ENCODE assay signal across 22 cellular contexts in genomic region chr14:24284501-24285035, GRCh38. TPM values are rescaled to one million over a fixed set of nuclear protein-coding genes. Genes with fewer than 3 reads are reported as not detected.
DNase-seq lines count a peak whose midpoint lies in the region; ATAC-seq and TF ChIP-seq lines count a peak whose summit lies in the region.
"Had no signal": no experiment of that assay in that cellular context is flagged by ENCODE, and none has a peak within 500 bp of the region (broad histone marks: within the 10 kb centered on the region; RNA-seq: fewer than 3 reads in every experiment).

No MANE protein-coding gene starts in this region.

- H3K9me3 Mint-ChIP-seq in activated naive CD8-positive, alpha-beta T cell treated with anti-CD3 and anti-CD28 coated beads for 36 hours, result no peaks in the 10 kb centered on the region

- H3K79me2 ChIP-seq in smooth muscle cell (ENCODE audit: low read depth), result no peaks in the 10 kb centered on the region

- no peak overlapping the region for H3K9ac ChIP-seq in smooth muscle cell (ENCODE audit: low read depth)
- H3K9ac ChIP-seq: GM23248 had no signal

- no peaks in the 10 kb centered on the region for H3F3A ChIP-seq in smooth muscle cell (ENCODE audit: low read depth)

- no peak overlapping the region for H3K4me2 ChIP-seq in smooth muscle cell
- H3K4me2 ChIP-seq: A549, PC-9 had no signal

- no peak overlapping the region for H3K4me3 ChIP-seq in smooth muscle cell
- H3K4me3 ChIP-seq: A549, GM23248, PC-9, SJCRH30 had no signal

- TF ChIP-seq CTCF in RWPE1 (conservative IDR thresholded peaks at IDR 0.05; ENCODE audit: low read depth), result no peak
- no peak for TF ChIP-seq CTCF in smooth muscle cell (IDR thresholded peaks at IDR 0.05; ENCODE audit: borderline replicate concordance, insufficient read depth, poor library complexity, severe bottlenecking)

- no peak overlapping the region for H2AFZ ChIP-seq in smooth muscle cell (ENCODE audit: low read depth)
- H2AFZ ChIP-seq: GM23248, PC-9 had no signal

- peaks cover 29% of the 10 kb centered on the region for H3K4me1 Mint-ChIP-seq in activated naive CD8-positive, alpha-beta T cell treated with anti-CD3 and anti-CD28 coated beads for 36 hours

- WGBS in smooth muscle cell (ENCODE audit: low lambda C conversion rate), result 94% methylated on average over 9 of the region's 11 CpGs

- no peak for ATAC-seq in GM19452 (IDR thresholded peaks at IDR 0.05; ENCODE audit: unreplicated experiment)

- no peak overlapping the region for H3K4me3 Mint-ChIP-seq in activated naive CD8-positive, alpha-beta T cell treated with anti-CD3 and anti-CD28 coated beads for 36 hours
- H3K4me3 Mint-ChIP-seq: B cell, CD14-positive monocyte had no signal

- H3K36me3 Mint-ChIP-seq in activated naive CD8-positive, alpha-beta T cell treated with anti-CD3 and anti-CD28 coated beads for 36 hours, result peaks cover 8% of the 10 kb centered on the region

- H3K36me3 ChIP-seq in smooth muscle cell (ENCODE audit: low read depth), result no peaks in the 10 kb centered on the region
- H3K36me3 ChIP-seq: SJCRH30 had no signal

- H3K4me1 ChIP-seq in smooth muscle cell (ENCODE audit: low read depth), result no peaks in the 10 kb centered on the region
- H3K4me1 ChIP-seq: A549, SJCRH30 had no signal

- H3K27ac Mint-ChIP-seq in activated naive CD8-positive, alpha-beta T cell treated with anti-CD3 and anti-CD28 coated beads for 36 hours, result no peak overlapping the region
- H3K27ac Mint-ChIP-seq: B cell had no signal

- CTCF ChIA-PET in RWPE1 (lab: Yijun Ruan, JAX), result interaction anchor here (0.6 to 1.4 kb wide), 2 partner anchors 40 to 42 kb away, joined by 3 read pairs; partner anchors contain the start of gene TINF2

- no peaks in the 10 kb centered on the region for H3K9me3 ChIP-seq in smooth muscle cell (replicated peaks; ENCODE audit: low read depth)
- H3K9me3 ChIP-seq: A549, SJCRH30 had no signal

- no peaks in the 10 kb centered on the region for H3K27me3 ChIP-seq in smooth muscle cell (ENCODE audit: low read depth)
- H3K27me3 ChIP-seq: SJCRH30 had no signal

- H3K27ac ChIP-seq in RWPE1 (peak overlapping the region; percentile 71), epithelial cell of prostate (peak overlapping the region; percentile 67), smooth muscle cell (ENCODE audit: low read depth) (peak overlapping the region; percentile 22)
- H3K27ac ChIP-seq: A549, GM23248, PC-9, SJCRH30 had no signal

- H4K20me1 ChIP-seq in smooth muscle cell (ENCODE audit: low read depth), result no peaks in the 10 kb centered on the region

- POLR2A ChIA-PET in RWPE1 (lab: Yijun Ruan, JAX; ENCODE audit: low non-redundant PET), result interaction anchor here (1.0 to 1.2 kb wide), 2 partner anchors 11 to 14 kb away, joined by 3 read pairs; no protein-coding TSS in a partner anchor

- DNase-seq in NCI-H1694 (lab: John Stamatoyannopoulos, UW) (peak; percentile 48), RWPE1 (ENCODE audit: low spot score) (no peak), epithelial cell of prostate (ENCODE audit: low read depth, low spot score) (no peak), smooth muscle cell (lab: John Stamatoyannopoulos, UW; ENCODE audit: unreplicated experiment) (no peak), NCI-H1436 (lab: John Stamatoyannopoulos, UW) (no peak)
- no peak for DNase-seq in activated naive CD8-positive, alpha-beta T cell treated with anti-CD3 and anti-CD28 coated beads for 36 hours
- DNase-seq: HCEC 1CT, Karpas-422, MV-4-11, NCI-H1105 treated with DMSO at 0.1 percent for 48 hours, NCI-H187, NCI-H2227 treated with DMSO at 0.1 percent for 48 hours, NCI-H510A treated with DMSO at 0.1 percent for 48 hours, NCI-H748 treated with DMSO at 0.1 percent for 48 hours, PC-9, SJCRH30 had no signal

- no peaks in the 10 kb centered on the region for H3K27me3 Mint-ChIP-seq in activated naive CD8-positive, alpha-beta T cell treated with anti-CD3 and anti-CD28 coated beads for 36 hours
- H3K27me3 Mint-ChIP-seq: B cell had no signal

RNA-seq across cellular contexts. Expression of gene RABGGTA, which starts 13.2 kb away (rescaled TPM):
- total RNA-seq in smooth muscle cell, result 15.4 and 18.5 TPM in 2 replicates
- polyA plus RNA-seq in smooth muscle cell, result 33.4 and 38.2 TPM in 2 replicates
- total RNA-seq in activated naive CD8-positive, alpha-beta T cell treated with anti-CD3 and anti-CD28 coated beads for 36 hours, result 10 to 100 TPM; 34.5 to 36.1 TPM

RNA-seq across cellular contexts. Expression of gene DHRS1, which starts 15.0 kb away (rescaled TPM):
- 22.5 and 23.3 TPM in 2 replicates for total RNA-seq in smooth muscle cell
- 25.2 and 27.4 TPM in 2 replicates for polyA plus RNA-seq in smooth muscle cell
- 1 to 10 TPM; 7.4 to 8.6 TPM for total RNA-seq in activated naive CD8-positive, alpha-beta T cell treated with anti-CD3 and anti-CD28 coated beads for 36 hours

RNA-seq across cellular contexts. Expression of gene NOP9, which starts 15.1 kb away (rescaled TPM):
- 9.3 and 11.2 TPM in 2 replicates for total RNA-seq in smooth muscle cell
- polyA plus RNA-seq in smooth muscle cell, result 2.7 and 3.3 TPM in 2 replicates
- 10 to 100 TPM; 40.9 to 45.0 TPM for total RNA-seq in activated naive CD8-positive, alpha-beta T cell treated with anti-CD3 and anti-CD28 coated beads for 36 hours

RNA-seq across cellular contexts. Expression of gene TGM1, which starts 21.6 kb away (rescaled TPM):
- 4.1 and 13.6 TPM in 2 replicates for total RNA-seq in smooth muscle cell
- 1.6 and 7.7 TPM in 2 replicates for polyA plus RNA-seq in smooth muscle cell
- total RNA-seq in activated naive CD8-positive, alpha-beta T cell treated with anti-CD3 and anti-CD28 coated beads for 36 hours, result 1 to 10 TPM; 2.6 to 3.3 TPM
- polyA plus RNA-seq: CD14-positive monocyte had no signal

RNA-seq across cellular contexts. Expression of gene CIDEB, which starts 23.2 kb away (rescaled TPM):
- not detected in 2 replicates for total RNA-seq in smooth muscle cell
- 0.58 TPM in 1 of 2 replicates, not detected in the other for polyA plus RNA-seq in smooth muscle cell
- 1 to 10 TPM; 6.0 to 6.7 TPM for total RNA-seq in activated naive CD8-positive, alpha-beta T cell treated with anti-CD3 and anti-CD28 coated beads for 36 hours
- total RNA-seq: M059J, PC-9 had no signal
